In genomic region chr6:47308674-47309325, GRCh38 we compare ENCODE assay signal across 8 cellular contexts. TPM values are rescaled to one million over a fixed set of nuclear protein-coding genes. Genes with fewer than 3 reads are reported as not detected.
DNase-seq lines count a peak whose midpoint lies in the region; ATAC-seq and TF ChIP-seq lines count a peak whose summit lies in the region.

No MANE protein-coding gene starts in this region.

- no peaks in the 10 kb centered on the region for H3K36me3 ChIP-seq in fibroblast of lung (ENCODE audit: control insufficient read depth, insufficient read depth, low read length)

- peak overlapping the region; percentile 95 for H3K4me3 ChIP-seq in AG04450 (ENCODE audit: low read depth, low read length)
- H3K4me3 ChIP-seq in GM12865 (ENCODE audit: low read depth, low read length) = peak overlapping the region; percentile 47
- H3K4me3 ChIP-seq in fibroblast of lung (replicated peaks in 1 of 4; ENCODE audit: control extremely low read depth in 1 of 4, insufficient read depth in 1 of 4, low read depth in 3 of 4, low read length in 4 of 4) = peak overlapping the region; percentile 64 to 81 (median 73)

- H3K9ac ChIP-seq in fibroblast of lung (ENCODE audit: insufficient read depth, low read length) = no peak overlapping the region

- H4K20me1 ChIP-seq in fibroblast of lung (ENCODE audit: control insufficient read depth, extremely low read depth, insufficient read depth, low read length) = no peaks in the 10 kb centered on the region

- no peaks in the 10 kb centered on the region for H3K9me3 Mint-ChIP-seq in nephron

- H3K36me3 Mint-ChIP-seq in nephron (ENCODE audit: low read depth) = no peaks in the 10 kb centered on the region

- no peaks in the 10 kb centered on the region for H3K4me1 ChIP-seq in fibroblast of lung (ENCODE audit: control insufficient read depth, extremely low read depth, insufficient read depth, low read length)

- peak overlapping the region in 2 of 3 experiments; percentile 3 to 71 for H3K27ac Mint-ChIP-seq in nephron

- POLR2A ChIA-PET in AG04450 (lab: Yijun Ruan, JAX) = interaction anchor here (1.0 kb wide), 1 partner anchor 211 kb away, joined by 3 read pairs; no protein-coding TSS in a partner anchor

- TF ChIP-seq CTCF in AG04450 (IDR thresholded peaks at IDR 0.05; ENCODE audit: low read depth, low read length) = no peak
- TF ChIP-seq CTCF in GM12865 (IDR thresholded peaks at IDR 0.05; ENCODE audit: insufficient read depth, low read depth, low read length, missing control alignments) = no peak
- TF ChIP-seq CTCF in fibroblast of lung (conservative IDR thresholded peaks at IDR 0.05 in 1 of 2, IDR thresholded peaks at IDR 0.05 in 1 of 2; ENCODE audit: low read depth in 1 of 2, low read length in 2 of 2) = no peak
- no peak for TF ChIP-seq CTCF in nephron (IDR thresholded peaks at IDR 0.05; ENCODE audit: unreplicated experiment in 3 of 3)

- CTCF ChIA-PET in AG04450 (lab: Charles Lee) = interaction anchor here (0.6 to 9.9 kb wide), 11 partner anchors 9 to 262 kb away, joined by 3 to 210 read pairs (median 3); no protein-coding TSS in a partner anchor

- H3K4me1 Mint-ChIP-seq in nephron = peaks cover 9% of the 10 kb centered on the region

- no peaks in the 10 kb centered on the region for H3K9me3 ChIP-seq in AG04450 (ENCODE audit: control insufficient read depth, insufficient read depth, low read length)
- no peaks in the 10 kb centered on the region for H3K9me3 ChIP-seq in fibroblast of lung (ENCODE audit: control insufficient read depth, insufficient read depth, low read depth, low read length)

- H3K4me3 Mint-ChIP-seq in nephron = peak overlapping the region; percentile 87 to 91 (median 89)

- H2AFZ ChIP-seq in fibroblast of lung (ENCODE audit: low read length) = peak overlapping the region; percentile 91

- peak overlapping the region; percentile 89 for H3K4me2 ChIP-seq in fibroblast of lung (ENCODE audit: extremely low read depth, insufficient read depth, low read length)

- ATAC-seq in HG03280 (IDR thresholded peaks at IDR 0.05; ENCODE audit: unreplicated experiment) = peak; percentile 3
- no peak for ATAC-seq in HG03378 (IDR thresholded peaks at IDR 0.05; ENCODE audit: unreplicated experiment)

- no peaks in the 10 kb centered on the region for H3K79me2 ChIP-seq in fibroblast of lung (ENCODE audit: control insufficient read depth, insufficient read depth, low read length)

- no peak for DNase-seq in AG04450 (ENCODE audit: low read depth, low spot score)
- no peak for DNase-seq in GM12865 (ENCODE audit: low read depth)
- peak; percentile 37 for DNase-seq in UCSD-AML1 (lab: John Stamatoyannopoulos, UW; ENCODE audit: unreplicated experiment)
- peak; percentile 38 to 50 for DNase-seq in fibroblast of lung (ENCODE audit: low read depth in 2 of 2)
- no peak for DNase-seq in activated CD4-positive, CD25-positive, alpha-beta regulatory T cell (lab: John Stamatoyannopoulos, UW)

- H3K27me3 ChIP-seq in AG04450 (ENCODE audit: control insufficient read depth, insufficient read depth, low read length) = peaks cover 17% of the 10 kb centered on the region
- H3K27me3 ChIP-seq in fibroblast of lung (ENCODE audit: control insufficient read depth, insufficient read depth, low read length) = peaks cover 2% of the 10 kb centered on the region

- H3K27me3 Mint-ChIP-seq in nephron (ENCODE audit: low read depth) = peaks cover 20% of the 10 kb centered on the region

- H3K27ac ChIP-seq in AG04450 (ENCODE audit: low read depth, low read length) (no peak overlapping the region), fibroblast of lung (ENCODE audit: insufficient read depth, low read length) (no peak overlapping the region)

RNA-seq across cellular contexts. Expression of gene TNFRSF21, which starts 0.9 kb away (rescaled TPM):
- polyA plus RNA-seq in AG04450 (2011; rRNA removed) (21.7 and 23.8 TPM in 2 replicates), fibroblast of lung (6.3 and 8.9 TPM in 2 replicates)
- polyA minus RNA-seq in AG04450 (2011; rRNA and poly(A)+ RNA removed) = 31.1 and 34.9 TPM in 2 replicates
- total RNA-seq in fibroblast of lung = 4.8 and 12.6 TPM in 2 replicates
- polyA plus RNA-seq in fibroblast of lung (2012) = 7.0 and 10.5 TPM in 2 replicates
- polyA minus RNA-seq in fibroblast of lung (ENCODE audit: low replicate concordance) = 4.5 and 11.5 TPM in 2 replicates

Comparison
In these comparisons a context has a peak if more than half of its experiments do, and no peak if none do; other contexts are left out.
1. DNase-seq: peak in UCSD-AML1 (single experiment) and fibroblast of lung (2 of 2); none in AG04450 (single experiment), GM12865 (single experiment) and activated CD4-positive, CD25-positive, alpha-beta regulatory T cell (0 of 4).
2. Peak in every context shown above with its lines, with median percentiles within 50 percentile points of each other: H3K4me3 ChIP-seq.